9 cellular contexts compared by ENCODE assay signal in genomic region chr5:58849995-58850667, GRCh38.
A peak's percentile ranks its signal among the peaks of the same experiment; 100 is the strongest.
DNase-seq lines count a peak whose midpoint lies in the region; ATAC-seq and TF ChIP-seq lines count a peak whose summit lies in the region.
"Had no signal": no experiment of that assay in that cellular context is flagged by ENCODE, and none has a peak within 500 bp of the region (broad histone marks: within the 10 kb centered on the region; RNA-seq: fewer than 3 reads in every experiment).

No MANE protein-coding gene starts in this region.

- H3K9ac ChIP-seq in PC-3 (ENCODE audit: low read length), result no peak overlapping the region

- H3K27me3 Mint-ChIP-seq in endothelial cell (ENCODE audit: unreplicated experiment), result no peaks in the 10 kb centered on the region

- no peaks in the 10 kb centered on the region for H3K4me1 Mint-ChIP-seq in endothelial cell (ENCODE audit: unreplicated experiment)
- H3K4me1 Mint-ChIP-seq: activated naive CD4-positive, alpha-beta T cell treated with anti-CD3 and anti-CD28 coated beads, Interleukin-2, amount 50 U/mL, for 24 hours had no signal

- H3K4me3 Mint-ChIP-seq in endothelial cell (ENCODE audit: unreplicated experiment), result no peak overlapping the region
- H3K4me3 Mint-ChIP-seq: activated naive CD4-positive, alpha-beta T cell treated with anti-CD3 and anti-CD28 coated beads, Interleukin-2, amount 50 U/mL, for 24 hours had no signal

- CTCF ChIA-PET in PC-3 (lab: Charles Lee), result interaction anchor here (0.7 kb wide), 1 partner anchor 349 kb away, joined by 3 read pairs; no protein-coding TSS in a partner anchor

- H4K20me1 ChIP-seq in PC-3 (ENCODE audit: low read length), result no peaks in the 10 kb centered on the region

- no peak overlapping the region for H3K27ac Mint-ChIP-seq in endothelial cell (ENCODE audit: unreplicated experiment)
- H3K27ac Mint-ChIP-seq: activated naive CD4-positive, alpha-beta T cell treated with anti-CD3 and anti-CD28 coated beads, Interleukin-2, amount 50 U/mL, for 24 hours had no signal

- no peak overlapping the region for H2AFZ ChIP-seq in PC-3 (ENCODE audit: low read length)

- peaks cover 29% of the 10 kb centered on the region for H3K27me3 ChIP-seq in PC-3 (ENCODE audit: low read length)

- DNase-seq in NCI-H510A treated with DMSO at 0.1 percent for 48 hours (lab: John Stamatoyannopoulos, UW) (peak; percentile 38), NCI-H510A (lab: John Stamatoyannopoulos, UW) (no peak), PC-3 (peak; percentile 56), endothelial cell (ENCODE audit: low spot score) (peak; percentile 34)
- DNase-seq in stimulated activated naive CD4-positive, alpha-beta T cell (lab: John Stamatoyannopoulos, UW), result no peak

- no TSS peak for BruUV-seq in PC-3 (replicated peaks; lab: Mats Ljungman, UMichigan)

- intact Hi-C loops in PC-3 (cut with micrococcal nuclease), result loop anchor here (1.0 to 2.0 kb wide), 2 partner anchors 352 to 373 kb away; no protein-coding TSS in a partner anchor

- no peaks in the 10 kb centered on the region for H3F3A ChIP-seq in PC-3 (ENCODE audit: low read length, unreplicated experiment)

- WGBS in mesodermal cell (ENCODE audit: insufficient coverage in 2 of 2), 2 experiments, result no CpG with 5 or more reads among the region's 2 CpGs

- H3K27ac ChIP-seq in PC-3 (ENCODE audit: low read length), result no peak overlapping the region
- H3K27ac ChIP-seq in mesodermal cell (ENCODE audit: low read depth, low read length, severe bottlenecking), result peak overlapping the region; percentile 12

- peak; percentile 69 for ATAC-seq in HG03280 (IDR thresholded peaks at IDR 0.05; ENCODE audit: unreplicated experiment)
- ATAC-seq in PC-3, result peak; percentile 73
- ATAC-seq in HG03175 (IDR thresholded peaks at IDR 0.05; ENCODE audit: unreplicated experiment), result no peak

- H3K4me1 ChIP-seq in PC-3 (ENCODE audit: insufficient read depth, low read length) (no peaks in the 10 kb centered on the region), mesodermal cell (ENCODE audit: control insufficient read depth, insufficient read depth, low read length, poor library complexity, severe bottlenecking) (peaks cover 5% of the 10 kb centered on the region)

- no peaks in the 10 kb centered on the region for H3K36me3 Mint-ChIP-seq in endothelial cell (ENCODE audit: low read depth, unreplicated experiment)
- H3K36me3 Mint-ChIP-seq: activated naive CD4-positive, alpha-beta T cell treated with anti-CD3 and anti-CD28 coated beads, Interleukin-2, amount 50 U/mL, for 24 hours had no signal

- H3K4me3 ChIP-seq in PC-3 (ENCODE audit: low read length), result no peak overlapping the region
- H3K4me3 ChIP-seq in mesodermal cell (ENCODE audit: extremely low read depth, insufficient read depth, low read length, poor library complexity, severe bottlenecking), result no peak overlapping the region

- no peaks in the 10 kb centered on the region for H3K79me2 ChIP-seq in PC-3 (ENCODE audit: low read length)

- POLR2A ChIA-PET in PC-3 (lab: Charles Lee; ENCODE audit: unreplicated experiment), result interaction anchor here (0.6 kb wide), 1 partner anchor 191 kb away, joined by 7 read pairs; no protein-coding TSS in a partner anchor

- no peaks in the 10 kb centered on the region for H3K9me2 ChIP-seq in PC-3 (replicated peaks; ENCODE audit: low read length)

- H3K9me3 ChIP-seq in PC-3 (ENCODE audit: low read length), result no peaks in the 10 kb centered on the region
- H3K9me3 ChIP-seq in mesodermal cell (ENCODE audit: control insufficient read depth, low read length), result no peaks in the 10 kb centered on the region

- no peaks in the 10 kb centered on the region for H3K9me3 Mint-ChIP-seq in endothelial cell (ENCODE audit: unreplicated experiment)
- H3K9me3 Mint-ChIP-seq: activated naive CD4-positive, alpha-beta T cell treated with anti-CD3 and anti-CD28 coated beads, Interleukin-2, amount 50 U/mL, for 24 hours had no signal

- H3K36me3 ChIP-seq in PC-3 (ENCODE audit: low read depth, low read length), result no peaks in the 10 kb centered on the region
- no peaks in the 10 kb centered on the region for H3K36me3 ChIP-seq in mesodermal cell (ENCODE audit: control insufficient read depth, insufficient read depth, low read length)

- TF ChIP-seq CTCF in PC-3 (conservative IDR thresholded peaks at IDR 0.05; ENCODE audit: low read depth, low read length), result peak; percentile 55
- TF ChIP-seq CTCF in endothelial cell (IDR thresholded peaks at IDR 0.05; ENCODE audit: unreplicated experiment), result peak; percentile 55

- H3K4me2 ChIP-seq in PC-3 (ENCODE audit: low read length), result no peak overlapping the region

Comparison
In these comparisons a context has a peak if more than half of its experiments do, and no peak if none do; other contexts are left out.
1. DNase-seq: peak in NCI-H510A treated with DMSO at 0.1 percent for 48 hours (single experiment), PC-3 (single experiment) and endothelial cell (single experiment); none in NCI-H510A (single experiment) and stimulated activated naive CD4-positive, alpha-beta T cell (0 of 6).